In the genomic region with DNA sequence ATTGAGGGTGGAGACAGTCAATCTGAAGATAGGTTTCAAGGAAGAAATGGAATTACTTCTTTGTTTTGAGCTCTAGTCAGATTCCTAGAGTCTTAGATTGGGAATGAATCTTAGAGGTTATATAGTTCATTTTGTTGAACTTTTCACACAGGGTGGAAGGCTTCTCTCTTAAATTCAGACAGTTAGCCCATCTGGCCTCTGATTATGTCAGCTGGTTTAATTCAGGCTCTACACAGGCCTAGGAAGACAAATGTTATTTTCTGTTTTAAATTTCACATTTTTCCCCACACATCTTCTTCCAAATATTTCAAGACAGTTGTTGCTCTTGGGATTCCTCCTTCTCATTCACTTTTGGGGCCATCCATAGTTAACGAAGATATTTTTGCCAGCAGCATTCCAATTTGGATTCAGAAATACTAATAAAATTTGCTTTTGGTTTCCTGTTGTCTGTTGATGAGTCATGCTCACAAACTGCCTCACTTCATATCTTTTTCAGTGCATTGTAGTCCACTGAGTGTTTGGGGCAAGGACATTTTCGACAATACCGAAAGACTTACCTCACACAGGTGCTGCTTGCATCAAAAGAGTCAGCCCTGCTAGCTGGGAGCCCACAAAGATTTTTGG, we compare ENCODE assay signal across 1 cellular context.
TF ChIP-seq lines count a peak whose summit lies in the region.

No MANE protein-coding gene starts in this region.

TF ChIP-seq in IMR-90, 13 proteins besides CTCF, POLR2A, EP300 and RAD21:
- TF ChIP-seq SMC3 (IDR thresholded peaks at IDR 0.05; ENCODE audit: low read depth, low read length) (no peak), MAZ (IDR thresholded peaks at IDR 0.05; ENCODE audit: borderline replicate concordance, low read depth, low read length) (no peak), CEBPB (IDR thresholded peaks at IDR 0.05; ENCODE audit: low read depth, low read length) (no peak), FOS (IDR thresholded peaks at IDR 0.05; ENCODE audit: low read depth, low read length) (0 out of 2 replicates have a peak, but pooled peaks have one; percentile 27), BHLHE40 (IDR thresholded peaks at IDR 0.05; ENCODE audit: low read depth, low read length) (no peak)
- TF ChIP-seq, protein P1, sequence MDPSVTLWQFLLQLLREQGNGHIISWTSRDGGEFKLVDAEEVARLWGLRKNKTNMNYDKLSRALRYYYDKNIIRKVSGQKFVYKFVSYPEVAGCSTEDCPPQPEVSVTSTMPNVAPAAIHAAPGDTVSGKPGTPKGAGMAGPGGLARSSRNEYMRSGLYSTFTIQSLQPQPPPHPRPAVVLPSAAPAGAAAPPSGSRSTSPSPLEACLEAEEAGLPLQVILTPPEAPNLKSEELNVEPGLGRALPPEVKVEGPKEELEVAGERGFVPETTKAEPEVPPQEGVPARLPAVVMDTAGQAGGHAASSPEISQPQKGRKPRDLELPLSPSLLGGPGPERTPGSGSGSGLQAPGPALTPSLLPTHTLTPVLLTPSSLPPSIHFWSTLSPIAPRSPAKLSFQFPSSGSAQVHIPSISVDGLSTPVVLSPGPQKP (IDR thresholded peaks at IDR 0.05; ENCODE audit: borderline replicate concordance, low read depth, low read length), result no peak
